Comparison of ENCODE assay signal across 18 cellular contexts in the genomic region with DNA sequence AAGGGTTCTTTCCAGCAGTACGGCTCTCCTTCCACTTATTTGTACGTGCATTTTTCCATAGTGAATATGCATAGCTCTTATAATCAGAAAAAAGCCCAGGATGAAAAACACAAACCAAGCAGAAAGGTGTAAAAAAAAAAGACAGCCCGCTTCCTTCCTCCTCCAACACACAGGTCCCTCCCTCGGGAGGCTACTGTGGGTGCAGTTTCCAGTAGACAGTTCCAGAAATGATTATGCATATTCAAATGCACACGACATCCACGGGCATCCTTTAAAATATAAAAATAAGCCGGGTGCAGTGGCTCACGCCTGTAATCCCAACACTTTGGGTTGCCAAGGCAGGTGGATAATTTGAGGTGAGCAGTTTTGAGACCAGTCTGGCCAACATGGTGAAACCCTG. TPM values are rescaled to one million over a fixed set of nuclear protein-coding genes. Genes with fewer than 3 reads are reported as not detected.
DNase-seq lines count a peak whose midpoint lies in the region; ATAC-seq and TF ChIP-seq lines count a peak whose summit lies in the region.
"Had no signal": no experiment of that assay in that cellular context is flagged by ENCODE, and none has a peak within 500 bp of the region (broad histone marks: within the 10 kb centered on the region; RNA-seq: fewer than 3 reads in every experiment).

No MANE protein-coding gene starts in this region.

- CTCF ChIA-PET in activated CD8-positive, alpha-beta memory T cell treated with anti-CD3 and anti-CD28 coated beads, Interleukin-2, amount 10 ng/mL, durations not matched to agents 7 days and 5 days (lab: Charles Lee) = interaction anchor here (1.0 to 3.9 kb wide), 8 partner anchors 9 to 124 kb away, joined by 3 to 19 read pairs (median 4); no protein-coding TSS in a partner anchor
- CTCF ChIA-PET in activated CD8-positive, alpha-beta T cell treated with anti-CD3 and anti-CD28 coated beads for 36 hours (lab: Charles Lee) = interaction anchor here (1.4 to 3.4 kb wide), 3 partner anchors 8 to 131 kb away, joined by 4 to 34 read pairs (median 6); no protein-coding TSS in a partner anchor

- no peak overlapping the region for H3K4me3 Mint-ChIP-seq in activated CD8-positive, alpha-beta memory T cell treated with anti-CD3 and anti-CD28 coated beads, Interleukin-2, amount 10 ng/mL, durations not matched to agents 7 days and 5 days
- no peak overlapping the region for H3K4me3 Mint-ChIP-seq in activated CD8-positive, alpha-beta T cell treated with anti-CD3 and anti-CD28 coated beads for 36 hours

- H3K9me3 ChIP-seq in neutrophil (no peaks in the 10 kb centered on the region), ascending aorta (no peaks in the 10 kb centered on the region)
- H3K9me3 ChIP-seq: HAP-1, MG63, stomach, vagina had no signal

- H3K9me3 Mint-ChIP-seq in activated CD8-positive, alpha-beta memory T cell treated with anti-CD3 and anti-CD28 coated beads, Interleukin-2, amount 10 ng/mL, durations not matched to agents 7 days and 5 days (ENCODE audit: low read depth) = no peaks in the 10 kb centered on the region
- H3K9me3 Mint-ChIP-seq in activated CD8-positive, alpha-beta T cell treated with anti-CD3 and anti-CD28 coated beads for 36 hours = no peaks in the 10 kb centered on the region
- H3K9me3 Mint-ChIP-seq: CD8-positive, alpha-beta memory T cell had no signal

- intact Hi-C loops in activated CD8-positive, alpha-beta T cell treated with anti-CD3 and anti-CD28 coated beads for 36 hours (cut with micrococcal nuclease) = no loop called here
- intact Hi-C loops in ascending aorta (cut with DNase I) = loop anchor here (10.0 kb wide), 1 partner anchor 311 kb away; no protein-coding TSS in a partner anchor

- POLR2A ChIA-PET in activated CD8-positive, alpha-beta T cell treated with anti-CD3 and anti-CD28 coated beads for 36 hours (lab: Charles Lee) = interaction anchor here (1.1 kb wide), 1 partner anchor 194 kb away, joined by 3 read pairs; no protein-coding TSS in a partner anchor

- H3K4me1 ChIP-seq in neutrophil (ENCODE audit: control insufficient read depth in 1 of 2, insufficient read depth in 1 of 2, low read depth in 1 of 2, low read length in 1 of 2) (peaks cover 0 to 7% of the 10 kb centered on the region in 2 experiments), ascending aorta (peaks cover 0 to 11% of the 10 kb centered on the region in 2 donors)
- H3K4me1 ChIP-seq: HAP-1 had no signal

- peak overlapping the region; percentile 45 for H3K27ac Mint-ChIP-seq in activated CD8-positive, alpha-beta memory T cell treated with anti-CD3 and anti-CD28 coated beads, Interleukin-2, amount 10 ng/mL, durations not matched to agents 7 days and 5 days
- H3K27ac Mint-ChIP-seq in activated CD8-positive, alpha-beta T cell treated with anti-CD3 and anti-CD28 coated beads for 36 hours = peak overlapping the region; percentile 15

- H3K27me3 ChIP-seq in neutrophil (no peaks in the 10 kb centered on the region), ascending aorta (no peaks in the 10 kb centered on the region)
- H3K27me3 ChIP-seq: MG63, stomach, vagina had no signal

- ATAC-seq in activated CD8-positive, alpha-beta memory T cell treated with anti-CD3 and anti-CD28 coated beads, Interleukin-2, amount 10 ng/mL, durations not matched to agents 7 days and 5 days = peak; percentile 66
- ATAC-seq in GM21786 (IDR thresholded peaks at IDR 0.05; ENCODE audit: unreplicated experiment) (peak; percentile 43), GM18867 (IDR thresholded peaks at IDR 0.05; ENCODE audit: unreplicated experiment) (no peak)
- ATAC-seq in activated CD8-positive, alpha-beta T cell treated with anti-CD3 and anti-CD28 coated beads for 36 hours = no peak

- no peak for TF ChIP-seq CTCF in activated CD8-positive, alpha-beta T cell treated with anti-CD3 and anti-CD28 coated beads for 36 hours (IDR thresholded peaks at IDR 0.05)
- TF ChIP-seq CTCF in neutrophil (IDR thresholded peaks at IDR 0.05) (no peak), ascending aorta (IDR thresholded peaks at IDR 0.05) (no peak)

- H3K4me3 ChIP-seq in neutrophil (ENCODE audit: low read depth in 1 of 2, low read length in 1 of 2) = no peak overlapping the region
- H3K4me3 ChIP-seq in ascending aorta = no peak overlapping the region
- H3K4me3 ChIP-seq: HAP-1, MG63, stomach, vagina had no signal

- peaks cover 70% of the 10 kb centered on the region for H3K36me3 ChIP-seq in neutrophil
- peaks cover 49 to 53% of the 10 kb centered on the region in 2 donors for H3K36me3 ChIP-seq in ascending aorta

- DNase-seq in activated CD8-positive, alpha-beta memory T cell treated with anti-CD3 and anti-CD28 coated beads, Interleukin-2, amount 10 ng/mL, durations not matched to agents 7 days and 5 days = peak; percentile 56
- DNase-seq in activated CD8-positive, alpha-beta memory T cell treated with anti-CD3 and anti-CD28 coated beads for 24 hours = no peak
- peak; percentile 33 for DNase-seq in activated CD8-positive, alpha-beta T cell treated with anti-CD3 and anti-CD28 coated beads for 36 hours
- DNase-seq in iPS-NIHi7 (ENCODE audit: extremely low spot score) = no peak
- no peak for DNase-seq in ascending aorta (ENCODE audit: low spot score in 2 of 2)
- DNase-seq: CD8-positive, alpha-beta memory T cell; effector memory CD4-positive, alpha-beta T cell; mesendoderm; MG63; NCI-H1694 treated with DMSO at 0.1 percent for 48 hours; NCI-H345; stomach; T1000 had no signal

- H3K4me1 Mint-ChIP-seq in activated CD8-positive, alpha-beta memory T cell treated with anti-CD3 and anti-CD28 coated beads, Interleukin-2, amount 10 ng/mL, durations not matched to agents 7 days and 5 days = peaks cover 27% of the 10 kb centered on the region
- H3K4me1 Mint-ChIP-seq in activated CD8-positive, alpha-beta T cell treated with anti-CD3 and anti-CD28 coated beads for 36 hours (ENCODE audit: low read depth) = peaks cover 14% of the 10 kb centered on the region

- peaks cover 14% of the 10 kb centered on the region for H3K36me3 Mint-ChIP-seq in activated CD8-positive, alpha-beta memory T cell treated with anti-CD3 and anti-CD28 coated beads, Interleukin-2, amount 10 ng/mL, durations not matched to agents 7 days and 5 days
- peaks cover 25% of the 10 kb centered on the region for H3K36me3 Mint-ChIP-seq in activated CD8-positive, alpha-beta T cell treated with anti-CD3 and anti-CD28 coated beads for 36 hours (ENCODE audit: low read depth)

- H3K27me3 Mint-ChIP-seq in activated CD8-positive, alpha-beta memory T cell treated with anti-CD3 and anti-CD28 coated beads, Interleukin-2, amount 10 ng/mL, durations not matched to agents 7 days and 5 days = no peaks in the 10 kb centered on the region
- no peaks in the 10 kb centered on the region for H3K27me3 Mint-ChIP-seq in activated CD8-positive, alpha-beta T cell treated with anti-CD3 and anti-CD28 coated beads for 36 hours
- H3K27me3 Mint-ChIP-seq: CD8-positive, alpha-beta memory T cell had no signal

- H3K27ac ChIP-seq in neutrophil (peak overlapping the region; percentile 55), ascending aorta (no peak overlapping the region)
- H3K27ac ChIP-seq: vagina had no signal

RNA-seq across cellular contexts. Expression of a gene that starts 59.9 kb away (rescaled TPM):
- 10 to 100 TPM; 64.0 to 65.7 TPM for total RNA-seq in activated CD8-positive, alpha-beta memory T cell treated with anti-CD3 and anti-CD28 coated beads, Interleukin-2, amount 10 ng/mL, durations not matched to agents 7 days and 5 days
- total RNA-seq in activated CD8-positive, alpha-beta T cell treated with anti-CD3 and anti-CD28 coated beads for 36 hours = 10 to 100 TPM; 43.8 to 44.2 TPM
- total RNA-seq in ascending aorta = 240 TPM

Comparison
In these comparisons a context has a peak if more than half of its experiments do, and no peak if none do; other contexts are left out.
1. DNase-seq: peak in activated CD8-positive, alpha-beta memory T cell treated with anti-CD3 and anti-CD28 coated beads, Interleukin-2, amount 10 ng/mL, durations not matched to agents 7 days and 5 days (single experiment) and activated CD8-positive, alpha-beta T cell treated with anti-CD3 and anti-CD28 coated beads for 36 hours (single experiment); none in activated CD8-positive, alpha-beta memory T cell treated with anti-CD3 and anti-CD28 coated beads for 24 hours (single experiment), iPS-NIHi7 (single experiment) and ascending aorta (0 of 2).
2. ATAC-seq: peak in activated CD8-positive, alpha-beta memory T cell treated with anti-CD3 and anti-CD28 coated beads, Interleukin-2, amount 10 ng/mL, durations not matched to agents 7 days and 5 days (single experiment) and GM21786 (single experiment); none in activated CD8-positive, alpha-beta T cell treated with anti-CD3 and anti-CD28 coated beads for 36 hours (single experiment) and GM18867 (single experiment).